ENCODE assay signal across 24 cellular contexts in the genomic region with DNA sequence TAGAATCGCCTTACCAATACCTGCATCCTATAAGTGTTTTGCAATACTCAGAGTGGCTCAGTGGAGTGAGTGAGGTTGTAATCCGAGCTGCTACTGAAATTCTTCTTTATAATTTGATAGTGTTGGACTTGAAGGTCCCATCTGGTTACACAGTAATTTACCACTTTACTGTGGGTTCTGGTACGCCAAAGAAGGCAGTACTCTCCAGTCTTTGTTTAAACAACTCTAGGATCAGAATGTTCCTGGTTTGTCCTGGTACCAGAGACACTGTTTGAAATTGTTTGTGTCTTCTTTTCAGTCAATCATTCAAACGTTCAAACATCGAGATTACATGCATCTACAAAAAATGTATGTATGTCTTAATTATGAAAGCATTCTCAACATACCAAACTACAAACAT.
"Had no signal": no experiment of that assay in that cellular context is flagged by ENCODE, and none has a peak within 500 bp of the region (broad histone marks: within the 10 kb centered on the region; RNA-seq: fewer than 3 reads in every experiment).

No MANE protein-coding gene starts in this region.

- H3K4me3 ChIP-seq: colonic mucosa, gastrocnemius medialis, left lung, psoas muscle, sigmoid colon, testis, tibial artery had no signal

- DNase-seq: colonic mucosa; effector CD8-positive, alpha-beta T cell; endodermal cell; foreskin fibroblast; gastrocnemius medialis; head of caudate nucleus; kidney; left lung; mesendoderm; midbrain; naive thymus-derived CD4-positive, alpha-beta T cell; nephron progenitor cell; nucleus accumbens; psoas muscle; right cardiac atrium; sigmoid colon; stimulated activated CD4-positive, alpha-beta T cell treated with anti-CD3 and anti-CD28 coated beads, Interleukin-2, amount 100 ng/mL, for 24 hours; stimulated activated CD4-positive, alpha-beta T cell treated with anti-CD3 and anti-CD28 coated beads, Interleukin-4, amount 100 ng/mL, for 24 hours; stimulated activated naive CD8-positive, alpha-beta T cell treated with anti-CD3 and anti-CD28 coated beads, Interleukin-15, Interleukin-2, amounts not matched to agents 100 U/mL and 50 U/mL, for 24 hours; substantia nigra; testis; tibial artery had no signal

- ATAC-seq: esophagus mucosa; gastrocnemius medialis; left lung; naive thymus-derived CD4-positive, alpha-beta T cell; psoas muscle; right cardiac atrium; stimulated activated effector memory CD8-positive, alpha-beta T cell treated with anti-CD3 and anti-CD28 coated beads, Interleukin-12 subunit alpha, Interleukin-12 subunit beta, amount 100 ng/mL, for 72 hours; stimulated activated naive CD8-positive, alpha-beta T cell treated with anti-CD3 and anti-CD28 coated beads, Interleukin-15, Interleukin-2, amounts not matched to agents 100 U/mL and 50 U/mL, for 24 hours had no signal
